ENCODE assay signal across 1 cellular context in the genomic region with DNA sequence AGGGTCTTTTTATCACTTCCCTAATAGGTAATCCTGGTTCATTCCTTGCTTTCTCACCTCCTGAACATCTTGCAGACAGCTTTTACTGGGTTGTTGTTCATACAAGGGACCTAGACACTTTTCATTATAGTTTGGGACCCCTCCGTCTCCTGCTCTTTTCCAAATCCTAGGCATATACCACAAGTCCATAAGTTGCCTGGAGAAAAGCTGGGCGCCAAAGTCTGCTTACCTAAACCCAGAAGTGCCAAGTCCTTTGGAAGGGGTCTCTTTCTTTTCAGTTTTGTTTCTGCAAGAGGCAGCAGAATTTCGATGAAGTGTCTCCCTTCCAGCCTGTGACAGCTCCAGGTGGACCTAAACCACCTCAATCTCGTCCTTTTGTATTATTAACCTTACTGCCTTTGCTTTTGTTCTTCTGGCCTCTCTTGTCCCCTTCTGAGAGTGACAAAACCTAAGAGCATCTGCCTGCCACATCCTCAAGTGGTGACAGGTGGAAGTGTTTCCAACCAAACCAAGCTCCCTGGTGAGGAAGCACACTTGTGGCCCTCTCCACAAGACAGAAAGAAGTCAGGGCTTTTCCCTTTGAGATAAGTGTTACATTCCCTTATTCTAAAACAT.
TF ChIP-seq lines count a peak whose summit lies in the region.

No MANE protein-coding gene starts in this region.

TF ChIP-seq in WTC11, 78 proteins besides CTCF, POLR2A, EP300 and RAD21 (continued from another document):
- TF ChIP-seq, protein P1, sequence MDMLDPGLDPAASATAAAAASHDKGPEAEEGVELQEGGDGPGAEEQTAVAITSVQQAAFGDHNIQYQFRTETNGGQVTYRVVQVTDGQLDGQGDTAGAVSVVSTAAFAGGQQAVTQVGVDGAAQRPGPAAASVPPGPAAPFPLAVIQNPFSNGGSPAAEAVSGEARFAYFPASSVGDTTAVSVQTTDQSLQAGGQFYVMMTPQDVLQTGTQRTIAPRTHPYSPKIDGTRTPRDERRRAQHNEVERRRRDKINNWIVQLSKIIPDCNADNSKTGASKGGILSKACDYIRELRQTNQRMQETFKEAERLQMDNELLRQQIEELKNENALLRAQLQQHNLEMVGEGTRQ (CRISPR knock-in tag; IDR thresholded peaks at IDR 0.05) = no peak
- TF ChIP-seq, protein P2, sequence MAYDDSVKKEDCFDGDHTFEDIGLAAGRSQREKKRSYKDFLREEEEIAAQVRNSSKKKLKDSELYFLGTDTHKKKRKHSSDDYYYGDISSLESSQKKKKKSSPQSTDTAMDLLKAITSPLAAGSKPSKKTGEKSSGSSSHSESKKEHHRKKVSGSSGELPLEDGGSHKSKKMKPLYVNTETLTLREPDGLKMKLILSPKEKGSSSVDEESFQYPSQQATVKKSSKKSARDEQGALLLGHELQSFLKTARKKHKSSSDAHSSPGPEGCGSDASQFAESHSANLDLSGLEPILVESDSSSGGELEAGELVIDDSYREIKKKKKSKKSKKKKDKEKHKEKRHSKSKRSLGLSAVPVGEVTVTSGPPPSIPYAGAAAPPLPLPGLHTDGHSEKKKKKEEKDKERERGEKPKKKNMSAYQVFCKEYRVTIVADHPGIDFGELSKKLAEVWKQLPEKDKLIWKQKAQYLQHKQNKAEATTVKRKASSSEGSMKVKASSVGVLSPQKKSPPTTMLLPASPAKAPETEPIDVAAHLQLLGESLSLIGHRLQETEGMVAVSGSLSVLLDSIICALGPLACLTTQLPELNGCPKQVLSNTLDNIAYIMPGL (CRISPR knock-in tag; IDR thresholded peaks at IDR 0.05) = no peak
- TF ChIP-seq, protein P3, sequence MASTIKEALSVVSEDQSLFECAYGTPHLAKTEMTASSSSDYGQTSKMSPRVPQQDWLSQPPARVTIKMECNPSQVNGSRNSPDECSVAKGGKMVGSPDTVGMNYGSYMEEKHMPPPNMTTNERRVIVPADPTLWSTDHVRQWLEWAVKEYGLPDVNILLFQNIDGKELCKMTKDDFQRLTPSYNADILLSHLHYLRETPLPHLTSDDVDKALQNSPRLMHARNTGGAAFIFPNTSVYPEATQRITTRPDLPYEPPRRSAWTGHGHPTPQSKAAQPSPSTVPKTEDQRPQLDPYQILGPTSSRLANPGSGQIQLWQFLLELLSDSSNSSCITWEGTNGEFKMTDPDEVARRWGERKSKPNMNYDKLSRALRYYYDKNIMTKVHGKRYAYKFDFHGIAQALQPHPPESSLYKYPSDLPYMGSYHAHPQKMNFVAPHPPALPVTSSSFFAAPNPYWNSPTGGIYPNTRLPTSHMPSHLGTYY (CRISPR knock-in tag; IDR thresholded peaks at IDR 0.05) = no peak
- TF ChIP-seq, protein P4, sequence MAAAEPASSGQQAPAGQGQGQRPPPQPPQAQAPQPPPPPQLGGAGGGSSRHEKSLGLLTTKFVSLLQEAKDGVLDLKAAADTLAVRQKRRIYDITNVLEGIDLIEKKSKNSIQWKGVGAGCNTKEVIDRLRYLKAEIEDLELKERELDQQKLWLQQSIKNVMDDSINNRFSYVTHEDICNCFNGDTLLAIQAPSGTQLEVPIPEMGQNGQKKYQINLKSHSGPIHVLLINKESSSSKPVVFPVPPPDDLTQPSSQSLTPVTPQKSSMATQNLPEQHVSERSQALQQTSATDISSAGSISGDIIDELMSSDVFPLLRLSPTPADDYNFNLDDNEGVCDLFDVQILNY (CRISPR knock-in tag; IDR thresholded peaks at IDR 0.05) = no peak
- TF ChIP-seq, protein P5, sequence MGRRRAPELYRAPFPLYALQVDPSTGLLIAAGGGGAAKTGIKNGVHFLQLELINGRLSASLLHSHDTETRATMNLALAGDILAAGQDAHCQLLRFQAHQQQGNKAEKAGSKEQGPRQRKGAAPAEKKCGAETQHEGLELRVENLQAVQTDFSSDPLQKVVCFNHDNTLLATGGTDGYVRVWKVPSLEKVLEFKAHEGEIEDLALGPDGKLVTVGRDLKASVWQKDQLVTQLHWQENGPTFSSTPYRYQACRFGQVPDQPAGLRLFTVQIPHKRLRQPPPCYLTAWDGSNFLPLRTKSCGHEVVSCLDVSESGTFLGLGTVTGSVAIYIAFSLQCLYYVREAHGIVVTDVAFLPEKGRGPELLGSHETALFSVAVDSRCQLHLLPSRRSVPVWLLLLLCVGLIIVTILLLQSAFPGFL (CRISPR knock-in tag; IDR thresholded peaks at IDR 0.05; ENCODE audit: borderline replicate concordance) = no peak
- TF ChIP-seq, protein P6, sequence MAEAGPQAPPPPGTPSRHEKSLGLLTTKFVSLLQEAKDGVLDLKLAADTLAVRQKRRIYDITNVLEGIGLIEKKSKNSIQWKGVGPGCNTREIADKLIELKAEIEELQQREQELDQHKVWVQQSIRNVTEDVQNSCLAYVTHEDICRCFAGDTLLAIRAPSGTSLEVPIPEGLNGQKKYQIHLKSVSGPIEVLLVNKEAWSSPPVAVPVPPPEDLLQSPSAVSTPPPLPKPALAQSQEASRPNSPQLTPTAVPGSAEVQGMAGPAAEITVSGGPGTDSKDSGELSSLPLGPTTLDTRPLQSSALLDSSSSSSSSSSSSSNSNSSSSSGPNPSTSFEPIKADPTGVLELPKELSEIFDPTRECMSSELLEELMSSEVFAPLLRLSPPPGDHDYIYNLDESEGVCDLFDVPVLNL (CRISPR knock-in tag; IDR thresholded peaks at IDR 0.05; ENCODE audit: borderline replicate concordance, low read depth) = no peak
- TF ChIP-seq HMGA2 (CRISPR knock-in tag; IDR thresholded peaks at IDR 0.05) (no peak), ZNF423 (CRISPR knock-in tag; IDR thresholded peaks at IDR 0.05) (no peak)
